42 cellular contexts compared by ENCODE assay signal in the genomic region with DNA sequence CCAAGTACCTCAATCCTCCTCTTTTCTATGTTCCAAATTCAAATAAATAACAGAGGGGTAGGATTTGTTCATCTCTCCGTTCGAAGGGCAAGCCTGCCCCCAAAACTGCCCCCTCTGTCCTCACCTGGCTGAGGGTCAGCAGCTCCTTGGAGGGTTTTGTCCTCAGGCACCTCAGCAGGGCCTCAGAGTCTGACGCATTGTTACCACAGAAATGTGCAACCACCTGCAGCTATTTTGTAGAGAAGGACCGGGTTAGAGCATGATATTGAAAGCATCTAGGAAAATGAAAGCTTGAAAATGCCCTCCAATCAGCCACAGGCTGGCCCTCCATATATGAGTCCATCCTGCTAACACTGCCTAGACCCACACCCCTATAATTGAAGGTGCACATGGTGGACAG. TPM values are rescaled to one million over a fixed set of nuclear protein-coding genes. Genes with fewer than 3 reads are reported as not detected.
"Had no signal": no experiment of that assay in that cellular context is flagged by ENCODE, and none has a peak within 500 bp of the region (broad histone marks: within the 10 kb centered on the region; RNA-seq: fewer than 3 reads in every experiment).

No MANE protein-coding gene starts in this region.

- H3K9me3 Mint-ChIP-seq: activated naive CD4-positive, alpha-beta T cell treated with anti-CD3 and anti-CD28 coated beads for 36 hours; activated naive CD4-positive, alpha-beta T cell treated with anti-CD3 and anti-CD28 coated beads, Interleukin-2, amount 10 ng/mL, durations not matched to agents 7 days and 5 days; activated naive CD4-positive, alpha-beta T cell treated with anti-CD3 and anti-CD28 coated beads, Interleukin-2, amount 50 U/mL, for 24 hours; activated naive CD4-positive, alpha-beta T cell treated with anti-CD3 and anti-CD28 coated beads, Interleukin-2, amount 50 U/mL, for 72 hours; activated naive CD8-positive, alpha-beta T cell treated with anti-CD3 and anti-CD28 coated beads for 36 hours; activated naive CD8-positive, alpha-beta T cell treated with anti-CD3 and anti-CD28 coated beads, Interleukin-2, amount 10 ng/mL, durations not matched to agents 7 days and 5 days; activated naive CD8-positive, alpha-beta T cell treated with anti-CD3 and anti-CD28 coated beads, Interleukin-2, amount 50 U/mL, for 24 hours; activated T-cell treated with anti-CD3 and anti-CD28 coated beads, Interleukin-2, amount 50 U/mL, for 24 hours; activated T-cell treated with anti-CD3 and anti-CD28 coated beads, Interleukin-2, amount 50 U/mL, for 4 hours; activated T-cell treated with anti-CD3 and anti-CD28 coated beads, Interleukin-2, amount 50 U/mL, for 72 hours; activated T-helper 1 cell treated with anti-CD3 and anti-CD28 coated beads, Interleukin-12 subunit alpha, Interleukin-12 subunit beta, Interleukin-2, Interleukin-4 antibody, amounts not matched to agents 30 ng/mL and 10 ng/mL and 1 ng/mL, durations not matched to agents 14 hours and 24 hours and 36 hours; activated T-helper 17 cell treated with anti-CD3 and anti-CD28 coated beads, Interleukin-2, amount 50 U/mL, for 72 hours; activated T-helper 2 cell treated with anti-CD3 and anti-CD28 coated beads, Interferon-gamma antibody, Interleukin-2, Interleukin-4, amounts not matched to agents 10 μg/mL and 5 μg/mL and 100 μg/mL, durations not matched to agents 14 hours and 24 hours and 36 hours; brain; central memory CD8-positive, alpha-beta T cell had no signal

- H3K36me3 Mint-ChIP-seq: activated naive CD4-positive, alpha-beta T cell treated with anti-CD3 and anti-CD28 coated beads, Interleukin-2, amount 10 ng/mL, durations not matched to agents 7 days and 5 days; activated naive CD4-positive, alpha-beta T cell treated with anti-CD3 and anti-CD28 coated beads, Interleukin-2, amount 50 U/mL, for 24 hours; activated naive CD4-positive, alpha-beta T cell treated with anti-CD3 and anti-CD28 coated beads, Interleukin-2, amount 50 U/mL, for 72 hours; activated naive CD8-positive, alpha-beta T cell; activated naive CD8-positive, alpha-beta T cell treated with anti-CD3 and anti-CD28 coated beads for 36 hours; activated naive CD8-positive, alpha-beta T cell treated with anti-CD3 and anti-CD28 coated beads, Interleukin-2, amount 10 ng/mL, durations not matched to agents 7 days and 5 days; brain had no signal

- H3K4me1 ChIP-seq: adrenal gland, ascending aorta, body of pancreas, breast epithelium had no signal

- H3K4me1 Mint-ChIP-seq: activated naive CD4-positive, alpha-beta T cell treated with anti-CD3 and anti-CD28 coated beads, Interleukin-2, amount 10 ng/mL, durations not matched to agents 7 days and 5 days; activated naive CD4-positive, alpha-beta T cell treated with anti-CD3 and anti-CD28 coated beads, Interleukin-2, amount 50 U/mL, for 24 hours; activated naive CD8-positive, alpha-beta T cell treated with anti-CD3 and anti-CD28 coated beads for 36 hours; activated naive CD8-positive, alpha-beta T cell treated with anti-CD3 and anti-CD28 coated beads, Interleukin-2, amount 10 ng/mL, durations not matched to agents 7 days and 5 days; activated naive CD8-positive, alpha-beta T cell treated with anti-CD3 and anti-CD28 coated beads, Interleukin-2, amount 50 U/mL, for 24 hours; activated T-helper 17 cell treated with anti-CD3 and anti-CD28 coated beads, Interleukin-2, amount 50 U/mL, for 72 hours; brain; central memory CD8-positive, alpha-beta T cell had no signal

- DNase-seq: activated effector memory CD4-positive, alpha-beta T cell treated with anti-CD3 and anti-CD28 coated beads, Interleukin-2, amount 50 U/mL, for 16 hours; activated effector memory CD4-positive, alpha-beta T cell treated with Interleukin-2 at 50 U/mL for 16 hours; activated gamma-delta T cell; activated gamma-delta T cell treated with Interleukin-2 at 50 U/mL for 16 hours; activated naive CD4-positive, alpha-beta T cell; activated naive CD4-positive, alpha-beta T cell treated with anti-CD3 and anti-CD28 coated beads for 36 hours; activated naive CD4-positive, alpha-beta T cell treated with anti-CD3 and anti-CD28 coated beads, Interleukin-2, amount 10 ng/mL, durations not matched to agents 7 days and 5 days; activated naive CD4-positive, alpha-beta T cell treated with anti-CD3 and anti-CD28 coated beads, Interleukin-2, amount 50 U/mL, for 16 hours; activated naive CD4-positive, alpha-beta T cell treated with Interleukin-2 at 50 U/mL for 16 hours; activated naive CD8-positive, alpha-beta T cell treated with anti-CD3 and anti-CD28 coated beads for 36 hours; activated naive CD8-positive, alpha-beta T cell treated with anti-CD3 and anti-CD28 coated beads, Interleukin-2, amount 10 ng/mL, durations not matched to agents 7 days and 5 days; activated naive CD8-positive, alpha-beta T cell treated with anti-CD3 and anti-CD28 coated beads, Interleukin-2, amount 50 U/mL, for 24 hours; activated T-cell treated with anti-CD3 and anti-CD28 coated beads for 4 hours; activated T-cell treated with anti-CD3 and anti-CD28 coated beads, Interleukin-2, amount 50 U/mL, for 1 hour; activated T-cell treated with anti-CD3 and anti-CD28 coated beads, Interleukin-2, amount 50 U/mL, for 24 hours; activated T-cell treated with anti-CD3 and anti-CD28 coated beads, Interleukin-2, amount 50 U/mL, for 4 hours; activated T-cell treated with anti-CD3 and anti-CD28 coated beads, Interleukin-2, amount 50 U/mL, for 48 hours; activated T-cell treated with anti-CD3 and anti-CD28 coated beads, Interleukin-2, amount 50 U/mL, for 72 hours; adrenal gland; amniotic stem cell; amygdala; anterior cingulate cortex; aorta; body of pancreas; brain microvascular endothelial cell; caudate nucleus; central memory CD4-positive, alpha-beta T cell; cerebellar nuclear complex had no signal

- H3K27ac ChIP-seq: adrenal gland, ascending aorta, body of pancreas, brain microvascular endothelial cell, breast epithelium, cardiac muscle cell had no signal

- H3K27me3 Mint-ChIP-seq: activated naive CD4-positive, alpha-beta T cell treated with anti-CD3 and anti-CD28 coated beads, Interleukin-2, amount 10 ng/mL, durations not matched to agents 7 days and 5 days; activated naive CD8-positive, alpha-beta T cell treated with anti-CD3 and anti-CD28 coated beads, Interleukin-2, amount 10 ng/mL, durations not matched to agents 7 days and 5 days had no signal

- ATAC-seq: activated naive CD4-positive, alpha-beta T cell treated with anti-CD3 and anti-CD28 coated beads, Interleukin-2, amount 50 U/mL, for 72 hours; activated naive CD8-positive, alpha-beta T cell treated with anti-CD3 and anti-CD28 coated beads, Interleukin-2, amount 50 U/mL, for 24 hours; activated T-cell treated with anti-CD3 and anti-CD28 coated beads, Interleukin-2, amount 50 U/mL, for 4 hours; activated T-cell treated with anti-CD3 and anti-CD28 coated beads, Interleukin-2, amount 50 U/mL, for 72 hours; activated T-helper 17 cell treated with anti-CD3 and anti-CD28 coated beads, Interleukin-2, amount 50 U/mL, for 72 hours; body of pancreas had no signal

- H3K4me3 ChIP-seq: adrenal gland, ascending aorta, body of pancreas, breast epithelium, cardiac muscle cell had no signal

- H3K27me3 ChIP-seq: adrenal gland, ascending aorta, body of pancreas, brain microvascular endothelial cell, breast epithelium had no signal

- H3K4me3 Mint-ChIP-seq: activated naive CD4-positive, alpha-beta T cell treated with anti-CD3 and anti-CD28 coated beads for 36 hours; activated naive CD4-positive, alpha-beta T cell treated with anti-CD3 and anti-CD28 coated beads, Interleukin-2, amount 10 ng/mL, durations not matched to agents 7 days and 5 days; activated naive CD4-positive, alpha-beta T cell treated with anti-CD3 and anti-CD28 coated beads, Interleukin-2, amount 50 U/mL, for 24 hours; activated naive CD8-positive, alpha-beta T cell; activated naive CD8-positive, alpha-beta T cell treated with anti-CD3 and anti-CD28 coated beads for 36 hours; activated naive CD8-positive, alpha-beta T cell treated with anti-CD3 and anti-CD28 coated beads, Interleukin-2, amount 10 ng/mL, durations not matched to agents 7 days and 5 days; activated naive CD8-positive, alpha-beta T cell treated with anti-CD3 and anti-CD28 coated beads, Interleukin-2, amount 50 U/mL, for 24 hours; activated T-cell treated with anti-CD3 and anti-CD28 coated beads, Interleukin-2, amount 50 U/mL, for 24 hours; activated T-cell treated with anti-CD3 and anti-CD28 coated beads, Interleukin-2, amount 50 U/mL, for 4 hours; activated T-cell treated with anti-CD3 and anti-CD28 coated beads, Interleukin-2, amount 50 U/mL, for 72 hours; activated T-helper 1 cell treated with anti-CD3 and anti-CD28 coated beads, Interleukin-12 subunit alpha, Interleukin-12 subunit beta, Interleukin-2, Interleukin-4 antibody, amounts not matched to agents 30 ng/mL and 10 ng/mL and 1 ng/mL, durations not matched to agents 14 hours and 24 hours and 36 hours; activated T-helper 17 cell treated with anti-CD3 and anti-CD28 coated beads, Interleukin-2, amount 50 U/mL, for 72 hours; brain; central memory CD8-positive, alpha-beta T cell had no signal

- H3K27ac Mint-ChIP-seq: activated naive CD4-positive, alpha-beta T cell treated with anti-CD3 and anti-CD28 coated beads for 36 hours; activated naive CD4-positive, alpha-beta T cell treated with anti-CD3 and anti-CD28 coated beads, Interleukin-2, amount 10 ng/mL, durations not matched to agents 7 days and 5 days; activated naive CD4-positive, alpha-beta T cell treated with anti-CD3 and anti-CD28 coated beads, Interleukin-2, amount 50 U/mL, for 24 hours; activated naive CD4-positive, alpha-beta T cell treated with anti-CD3 and anti-CD28 coated beads, Interleukin-2, amount 50 U/mL, for 72 hours; activated naive CD8-positive, alpha-beta T cell; activated naive CD8-positive, alpha-beta T cell treated with anti-CD3 and anti-CD28 coated beads for 36 hours; activated naive CD8-positive, alpha-beta T cell treated with anti-CD3 and anti-CD28 coated beads, Interleukin-2, amount 10 ng/mL, durations not matched to agents 7 days and 5 days; activated naive CD8-positive, alpha-beta T cell treated with anti-CD3 and anti-CD28 coated beads, Interleukin-2, amount 50 U/mL, for 24 hours; activated T-cell treated with anti-CD3 and anti-CD28 coated beads, Interleukin-2, amount 50 U/mL, for 24 hours; activated T-cell treated with anti-CD3 and anti-CD28 coated beads, Interleukin-2, amount 50 U/mL, for 72 hours; activated T-helper 1 cell treated with anti-CD3 and anti-CD28 coated beads, Interleukin-12 subunit alpha, Interleukin-12 subunit beta, Interleukin-2, Interleukin-4 antibody, amounts not matched to agents 30 ng/mL and 10 ng/mL and 1 ng/mL, durations not matched to agents 14 hours and 24 hours and 36 hours; activated T-helper 17 cell treated with anti-CD3 and anti-CD28 coated beads, Interleukin-2, amount 50 U/mL, for 72 hours; activated T-helper 2 cell treated with anti-CD3 and anti-CD28 coated beads, Interferon-gamma antibody, Interleukin-2, Interleukin-4, amounts not matched to agents 10 μg/mL and 5 μg/mL and 100 μg/mL, durations not matched to agents 14 hours and 24 hours and 36 hours; brain had no signal

- H3K36me3 ChIP-seq: adrenal gland, ascending aorta, brain microvascular endothelial cell, breast epithelium, cardiac muscle cell had no signal

- H3K9me3 ChIP-seq: adrenal gland, ascending aorta, body of pancreas, breast epithelium had no signal

RNA-seq across cellular contexts. Expression of gene CES5A, which starts 13.9 kb away (rescaled TPM):
- total RNA-seq: activated naive CD4-positive, alpha-beta T cell treated with anti-CD3 and anti-CD28 coated beads for 36 hours; activated naive CD4-positive, alpha-beta T cell treated with anti-CD3 and anti-CD28 coated beads, Interleukin-2, amount 50 U/mL, for 72 hours; activated naive CD8-positive, alpha-beta T cell treated with anti-CD3 and anti-CD28 coated beads for 36 hours; activated naive CD8-positive, alpha-beta T cell treated with anti-CD3 and anti-CD28 coated beads, Interleukin-2, amount 10 ng/mL, durations not matched to agents 7 days and 5 days; activated T-cell treated with anti-CD3 and anti-CD28 coated beads, Interleukin-2, amount 50 U/mL, for 4 hours; activated T-cell treated with anti-CD3 and anti-CD28 coated beads, Interleukin-2, amount 50 U/mL, for 72 hours; activated T-helper 1 cell treated with anti-CD3 and anti-CD28 coated beads, Interleukin-12 subunit alpha, Interleukin-12 subunit beta, Interleukin-2, Interleukin-4 antibody, amounts not matched to agents 30 ng/mL and 10 ng/mL and 1 ng/mL, durations not matched to agents 14 hours and 24 hours and 36 hours; activated T-helper 17 cell treated with anti-CD3 and anti-CD28 coated beads, Interleukin-2, amount 50 U/mL, for 72 hours; activated T-helper 2 cell treated with anti-CD3 and anti-CD28 coated beads, Interferon-gamma antibody, Interleukin-2, Interleukin-4, amounts not matched to agents 10 μg/mL and 5 μg/mL and 100 μg/mL, durations not matched to agents 14 hours and 24 hours and 36 hours; aorta; ascending aorta; astrocyte; body of pancreas; breast epithelium; bronchial epithelial cell; cardiac muscle cell; cardiac septum had no signal

RNA-seq across cellular contexts. Expression of gene CES1, which starts 28.4 kb away (rescaled TPM):
- total RNA-seq: activated naive CD4-positive, alpha-beta T cell treated with anti-CD3 and anti-CD28 coated beads for 36 hours; activated naive CD4-positive, alpha-beta T cell treated with anti-CD3 and anti-CD28 coated beads, Interleukin-2, amount 50 U/mL, for 72 hours; activated naive CD8-positive, alpha-beta T cell treated with anti-CD3 and anti-CD28 coated beads for 36 hours; activated naive CD8-positive, alpha-beta T cell treated with anti-CD3 and anti-CD28 coated beads, Interleukin-2, amount 10 ng/mL, durations not matched to agents 7 days and 5 days; activated T-cell treated with anti-CD3 and anti-CD28 coated beads, Interleukin-2, amount 50 U/mL, for 72 hours; activated T-helper 1 cell treated with anti-CD3 and anti-CD28 coated beads, Interleukin-12 subunit alpha, Interleukin-12 subunit beta, Interleukin-2, Interleukin-4 antibody, amounts not matched to agents 30 ng/mL and 10 ng/mL and 1 ng/mL, durations not matched to agents 14 hours and 24 hours and 36 hours; activated T-helper 17 cell treated with anti-CD3 and anti-CD28 coated beads, Interleukin-2, amount 50 U/mL, for 72 hours; activated T-helper 2 cell treated with anti-CD3 and anti-CD28 coated beads, Interferon-gamma antibody, Interleukin-2, Interleukin-4, amounts not matched to agents 10 μg/mL and 5 μg/mL and 100 μg/mL, durations not matched to agents 14 hours and 24 hours and 36 hours; astrocyte; cardiac muscle cell had no signal
